In the genomic region with DNA sequence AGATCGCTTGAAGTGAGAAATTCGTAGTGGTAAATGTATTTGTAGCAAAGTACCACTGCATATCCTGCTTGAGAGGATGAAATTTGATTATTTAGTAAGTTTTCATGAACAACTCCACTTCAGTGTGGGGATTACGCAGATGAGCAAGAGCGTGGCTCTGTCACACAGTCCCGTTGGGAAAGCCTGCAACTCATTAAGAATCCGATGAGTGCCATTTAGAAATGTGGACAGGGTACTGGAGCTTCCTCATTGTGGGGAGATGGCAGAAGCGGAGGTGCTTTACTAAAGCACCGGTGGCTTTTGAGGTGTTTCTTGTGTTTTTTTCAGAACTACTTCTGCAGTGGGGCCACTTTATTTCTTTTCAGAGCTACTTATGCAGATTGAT, we compare ENCODE assay signal across 8 cellular contexts. TPM values are rescaled to one million over a fixed set of nuclear protein-coding genes. Genes with fewer than 3 reads are reported as not detected.
DNase-seq lines count a peak whose midpoint lies in the region; ATAC-seq and TF ChIP-seq lines count a peak whose summit lies in the region.

No MANE protein-coding gene starts in this region.

- H3K4me2 ChIP-seq in MM.1S (ENCODE audit: low read depth, low read length), result peak overlapping the region; percentile 68

- no peaks in the 10 kb centered on the region for H3K9me3 ChIP-seq in MM.1S (replicated peaks; ENCODE audit: insufficient read depth, low read length)

- no peaks in the 10 kb centered on the region for H4K20me1 ChIP-seq in MM.1S (ENCODE audit: insufficient read depth, low read length)

- H3K27me3 ChIP-seq in MM.1S (replicated peaks; ENCODE audit: insufficient read depth, low read length), result no peaks in the 10 kb centered on the region

- H3K79me2 ChIP-seq in MM.1S (ENCODE audit: low read length), result peaks cover 61% of the 10 kb centered on the region

- peaks cover 16% of the 10 kb centered on the region for H3K4me1 ChIP-seq in MM.1S (ENCODE audit: low read length)

- no peaks in the 10 kb centered on the region for H3K9me2 ChIP-seq in MM.1S (replicated peaks; ENCODE audit: insufficient read depth, low read length)

- peak; percentile 59 for DNase-seq in GM12865 (ENCODE audit: low read depth)
- DNase-seq in MM.1S, result no peak
- no peak for DNase-seq in epithelial cell of proximal tubule (ENCODE audit: low read depth)
- DNase-seq in stimulated activated naive CD8-positive, alpha-beta T cell treated with anti-CD3 and anti-CD28 coated beads, Interleukin-15, Interleukin-2, amounts not matched to agents 100 U/mL and 50 U/mL, for 24 hours, result no peak
- DNase-seq in stimulated activated CD4-positive, alpha-beta T cell treated with anti-CD3 and anti-CD28 coated beads, Interleukin-4, amount 100 ng/mL, for 4 hours, result no peak
- DNase-seq in activated CD8-positive, alpha-beta memory T cell treated with anti-CD3 and anti-CD28 coated beads, Interleukin-2, amount 50 U/mL, for 4 hours, result no peak
- no peak for DNase-seq in SIG-M5 treated with dmso at 0.1 percent for 504 hours (lab: John Stamatoyannopoulos, UW; ENCODE audit: unreplicated experiment)

- H3K27ac ChIP-seq in MM.1S (ENCODE audit: low read length), result peak overlapping the region; percentile 58; the same call in 1 of the 2 replicates

- H3F3A ChIP-seq in MM.1S (ENCODE audit: insufficient read depth, low read length), result peaks cover 14% of the 10 kb centered on the region

- ATAC-seq in GM21619 (IDR thresholded peaks at IDR 0.05; ENCODE audit: unreplicated experiment), result peak; percentile 10
- peak; percentile 21 for ATAC-seq in stimulated activated naive CD8-positive, alpha-beta T cell treated with anti-CD3 and anti-CD28 coated beads, Interleukin-15, Interleukin-2, amounts not matched to agents 100 U/mL and 50 U/mL, for 24 hours

- H3K9ac ChIP-seq in MM.1S (ENCODE audit: low read length), result peak overlapping the region; percentile 6; the same call in 1 of the 2 replicates

- H3K4me3 ChIP-seq in GM12865 (ENCODE audit: low read depth, low read length), result peak overlapping the region; percentile 83
- peak overlapping the region; percentile 96 for H3K4me3 ChIP-seq in MM.1S (ENCODE audit: low read length)
- peak overlapping the region; percentile 51 for H3K4me3 ChIP-seq in epithelial cell of proximal tubule (ENCODE audit: low read depth, low read length)

- no peak overlapping the region for H2AFZ ChIP-seq in MM.1S (ENCODE audit: low read length)

- TF ChIP-seq CTCF in GM12865 (IDR thresholded peaks at IDR 0.05; ENCODE audit: insufficient read depth, low read depth, low read length, missing control alignments) (no peak), MM.1S (IDR thresholded peaks at IDR 0.05; ENCODE audit: low read length) (no peak), epithelial cell of proximal tubule (conservative IDR thresholded peaks at IDR 0.05; ENCODE audit: low read depth, low read length) (no peak)

- H3K36me3 ChIP-seq in MM.1S (replicated peaks; ENCODE audit: insufficient read depth, low read length), result no peaks in the 10 kb centered on the region

RNA-seq across cellular contexts. Expression of a gene that starts 1.4 kb away (rescaled TPM):
- total RNA-seq in epithelial cell of proximal tubule, result 260 and 335 TPM in 2 replicates
